19 cellular contexts compared by ENCODE assay signal in genomic region chr2:119178811-119179601, GRCh38. TPM values are rescaled to one million over a fixed set of nuclear protein-coding genes. Genes with fewer than 3 reads are reported as not detected.
DNase-seq lines count a peak whose midpoint lies in the region; ATAC-seq, FAIRE-seq and TF ChIP-seq lines count a peak whose summit lies in the region.
"Had no signal": no experiment of that assay in that cellular context is flagged by ENCODE, and none has a peak within 500 bp of the region (broad histone marks: within the 10 kb centered on the region; RNA-seq: fewer than 3 reads in every experiment).

No MANE protein-coding gene starts in this region.

- no peak overlapping the region for H3K9ac ChIP-seq in keratinocyte (ENCODE audit: control insufficient read depth, extremely low read depth, insufficient read depth, low read length)

- H3K9me1 ChIP-seq in keratinocyte (ENCODE audit: control insufficient read depth, extremely low read depth, insufficient read depth, low read length) = no peaks in the 10 kb centered on the region

- H3K36me3 ChIP-seq in SJCRH30 (no peaks in the 10 kb centered on the region), keratinocyte (ENCODE audit: control insufficient read depth in 2 of 2, extremely low read depth in 1 of 2, insufficient read depth in 2 of 2, low read length in 2 of 2) (no peaks in the 10 kb centered on the region), upper lobe of right lung (no peaks in the 10 kb centered on the region)
- H3K36me3 ChIP-seq: heart left ventricle had no signal

- peak; percentile 42 for ATAC-seq in Right ventricle myocardium inferior
- ATAC-seq in upper lobe of right lung = peak; percentile 76
- ATAC-seq: left lobe of liver had no signal

- H3K4me1 Mint-ChIP-seq in CD14-positive monocyte = no peaks in the 10 kb centered on the region

- TF ChIP-seq CTCF in keratinocyte (optimal IDR thresholded peaks at IDR 0.05 in 1 of 3, IDR thresholded peaks at IDR 0.05 in 1 of 3, conservative IDR thresholded peaks at IDR 0.05 in 1 of 3; ENCODE audit: extremely low read depth in 1 of 3, insufficient read depth in 2 of 3, low read length in 3 of 3) (no peak), upper lobe of right lung (IDR thresholded peaks at IDR 0.05) (no peak), CD14-positive monocyte (IDR thresholded peaks at IDR 0.05) (no peak)

- H3K27ac ChIP-seq in SJCRH30 (peak overlapping the region; percentile 37; the same call in 1 of the 2 replicates), keratinocyte (ENCODE audit: control insufficient read depth, insufficient read depth, low read length) (no peak overlapping the region), upper lobe of right lung (no peak overlapping the region)
- H3K27ac ChIP-seq: A549, heart left ventricle had no signal

- no peaks in the 10 kb centered on the region for H3K79me2 ChIP-seq in keratinocyte (ENCODE audit: control insufficient read depth, insufficient read depth, low read length)

- dilution Hi-C loops in keratinocyte (cut with MboI; ENCODE audit: extremely low pct_ligation_motif_present, low sequenced_read_pairs) = no loop called here

- no peaks in the 10 kb centered on the region for H3K36me3 Mint-ChIP-seq in CD14-positive monocyte

- H3K4me3 Mint-ChIP-seq in CD14-positive monocyte = no peak overlapping the region

- H3K4me2 ChIP-seq in keratinocyte (ENCODE audit: control insufficient read depth, extremely low read depth, insufficient read depth, low read depth, low read length) = peak overlapping the region; percentile 46
- H3K4me2 ChIP-seq: A549 had no signal

- peaks cover 0 to 4% (median 2%) of the 10 kb centered on the region in 3 donors for H3K27me3 Mint-ChIP-seq in CD14-positive monocyte (ENCODE audit: low read depth in 3 of 3)

- FAIRE-seq in keratinocyte (lab: Jason Lieb, UNC) = peak; percentile 83
- FAIRE-seq: A549, D721Med, endothelial cell of umbilical vein had no signal

- no peaks in the 10 kb centered on the region for H3K27me3 ChIP-seq in SJCRH30
- no peaks in the 10 kb centered on the region for H3K27me3 ChIP-seq in keratinocyte (ENCODE audit: control insufficient read depth, extremely low read depth, insufficient read depth, low read length)
- H3K27me3 ChIP-seq in upper lobe of right lung = no peaks in the 10 kb centered on the region
- H3K27me3 ChIP-seq: heart left ventricle had no signal

- DNase-seq in Right ventricle myocardium inferior (ENCODE audit: missing footprints) (no peak), cardiac septum (ENCODE audit: low spot score) (no peak), SJCRH30 (peak in 1 of 2 experiments; percentile 29), keratinocyte (ENCODE audit: low read depth, low spot score) (peak; percentile 76), upper lobe of right lung (no peak), C1 segment of cervical spinal cord (lab: John Stamatoyannopoulos, UW) (no peak), CD14-positive monocyte (ENCODE audit: low spot score) (no peak), cerebellar nuclear complex (lab: John Stamatoyannopoulos, UW) (no peak)
- DNase-seq: activated naive CD4-positive, alpha-beta T cell treated with Interleukin-2 at 50 U/mL for 16 hours; caudate nucleus; heart left ventricle; NCI-H1417; NCI-H524 treated with DMSO at 0.1 percent for 48 hours; SHP77 had no signal

- intact Hi-C loops in Right ventricle myocardium inferior (cut with DNase I) (no loop called here), cardiac septum (cut with DNase I) (loop anchor here (10.0 kb wide), 1 partner anchor 164 kb away; no protein-coding TSS in a partner anchor), upper lobe of right lung (cut with DNase I) (loop anchor here (10.0 kb wide), 1 partner anchor 294 kb away; no protein-coding TSS in a partner anchor), CD14-positive monocyte (cut with micrococcal nuclease) (loop anchor here (10.0 kb wide), 1 partner anchor 164 kb away; no protein-coding TSS in a partner anchor)

- H3K4me3 ChIP-seq in SJCRH30 (no peak overlapping the region), keratinocyte (ENCODE audit: control insufficient read depth in 2 of 3, extremely low read depth in 1 of 3, insufficient read depth in 2 of 3, low read depth in 1 of 3, low read length in 3 of 3) (no peak overlapping the region), upper lobe of right lung (no peak overlapping the region)
- H3K4me3 ChIP-seq: A549, heart left ventricle had no signal

- H3K9me3 ChIP-seq in SJCRH30 (replicated peaks) = no peaks in the 10 kb centered on the region
- no peaks in the 10 kb centered on the region for H3K9me3 ChIP-seq in keratinocyte (ENCODE audit: control insufficient read depth, low read depth, low read length)
- H3K9me3 ChIP-seq in upper lobe of right lung = no peaks in the 10 kb centered on the region
- H3K9me3 ChIP-seq: A549, heart left ventricle had no signal

- H3K9me3 Mint-ChIP-seq in CD14-positive monocyte = no peaks in the 10 kb centered on the region

- H2AFZ ChIP-seq in keratinocyte (ENCODE audit: control insufficient read depth, low read length) = peak overlapping the region; percentile 65

- no peaks in the 10 kb centered on the region for H4K20me1 ChIP-seq in keratinocyte (ENCODE audit: control insufficient read depth, extremely low read depth, insufficient read depth, low read length)

- peaks cover 5% of the 10 kb centered on the region for H3K4me1 ChIP-seq in SJCRH30
- H3K4me1 ChIP-seq in keratinocyte (ENCODE audit: control insufficient read depth, extremely low read depth, insufficient read depth, low read length) = peaks cover 17% of the 10 kb centered on the region
- H3K4me1 ChIP-seq in upper lobe of right lung = no peaks in the 10 kb centered on the region

- H3K27ac Mint-ChIP-seq in CD14-positive monocyte = no peak overlapping the region

RNA-seq across cellular contexts. Expression of gene C1QL2, which starts 20.5 kb away (rescaled TPM):
- total RNA-seq in Right ventricle myocardium inferior = not detected
- total RNA-seq in cardiac septum = not detected
- not detected in 2 replicates for total RNA-seq in SJCRH30 (2014; rRNA removed; shearing (Covaris generic))
- not detected in 3 replicates for polyA plus RNA-seq in keratinocyte
- not detected for polyA plus RNA-seq in keratinocyte (2011; ENCODE audit: low read depth)
- not detected in 2 replicates for polyA plus RNA-seq in keratinocyte (2011; cell fraction: cytosol; rRNA removed)
- polyA plus RNA-seq in keratinocyte (2011; cell fraction: nucleus; rRNA removed) = not detected in 2 replicates
- polyA plus RNA-seq in keratinocyte (2012; ENCODE audit: low replicate concordance) = not detected in 2 replicates
- polyA minus RNA-seq in keratinocyte = not detected in 3 replicates
- polyA minus RNA-seq in keratinocyte (2011; cell fraction: cytosol; rRNA and poly(A)+ RNA removed) = not detected
- polyA minus RNA-seq in keratinocyte (2011; cell fraction: nucleus; rRNA and poly(A)+ RNA removed) = not detected in 2 replicates
- total RNA-seq in upper lobe of right lung = not detected
- not detected for polyA plus RNA-seq in CD14-positive monocyte
- total RNA-seq: activated CD8-positive, alpha-beta memory T cell treated with anti-CD3 and anti-CD28 coated beads for 36 hours; endothelial cell of umbilical vein; left lobe of liver had no signal
- polyA plus RNA-seq: A549, endothelial cell of umbilical vein had no signal

RNA-seq across cellular contexts. Expression of gene STEAP3, which starts 44.6 kb away (rescaled TPM):
- total RNA-seq in Right ventricle myocardium inferior (12.9 TPM), cardiac septum (10.7 TPM), upper lobe of right lung (14.1 TPM)
- total RNA-seq in SJCRH30 (2014; rRNA removed; shearing (Covaris generic)) = 2.2 and 2.6 TPM in 2 replicates
- polyA plus RNA-seq in keratinocyte (15.5 to 29.7 TPM (median 19.9 TPM) in 3 replicates), CD14-positive monocyte (1 to 10 TPM; 3.0 to 3.3 TPM)
- polyA plus RNA-seq in keratinocyte (2011; ENCODE audit: low read depth) = 3.0 TPM
- 11.4 and 13.4 TPM in 2 replicates for polyA plus RNA-seq in keratinocyte (2011; cell fraction: cytosol; rRNA removed)
- 47.2 and 51.9 TPM in 2 replicates for polyA plus RNA-seq in keratinocyte (2011; cell fraction: nucleus; rRNA removed)
- polyA plus RNA-seq in keratinocyte (2012; ENCODE audit: low replicate concordance) = 14.0 and 32.2 TPM in 2 replicates
- polyA minus RNA-seq in keratinocyte = 19.6 to 51.3 TPM (median 29.0 TPM) in 3 replicates
- polyA minus RNA-seq in keratinocyte (2011; cell fraction: cytosol; rRNA and poly(A)+ RNA removed) = 35.5 TPM
- polyA minus RNA-seq in keratinocyte (2011; cell fraction: nucleus; rRNA and poly(A)+ RNA removed) = 53.0 and 59.4 TPM in 2 replicates
